ENCODE assay signal across 11 cellular contexts in genomic region chr1:16248007-16248436, GRCh38. TPM values are rescaled to one million over a fixed set of nuclear protein-coding genes. Genes with fewer than 3 reads are reported as not detected.
DNase-seq lines count a peak whose midpoint lies in the region; ATAC-seq and TF ChIP-seq lines count a peak whose summit lies in the region.
"Had no signal": no experiment of that assay in that cellular context is flagged by ENCODE, and none has a peak within 500 bp of the region (broad histone marks: within the 10 kb centered on the region; RNA-seq: fewer than 3 reads in every experiment).

No MANE protein-coding gene starts in this region.

- no peak overlapping the region for H4K8ac ChIP-seq in trophoblast cell (ENCODE audit: low read depth, low read length)

- no peak overlapping the region for H4K12ac ChIP-seq in trophoblast cell (ENCODE audit: low read depth, low read length)

- H3K4me3 Mint-ChIP-seq in natural killer cell: no peak overlapping the region
- H3K4me3 Mint-ChIP-seq in natural killer cell treated with Interleukin-12 subunit alpha and Interleukin-12 subunit beta and Interleukin-15 and Interleukin-18, amount 100 ng/mL, for 72 hours: no peak overlapping the region
- H3K4me3 Mint-ChIP-seq: activated CD4-positive, alpha-beta memory T cell treated with anti-CD3 and anti-CD28 coated beads for 36 hours; CD4-positive, CD25-positive, alpha-beta regulatory T cell had no signal

- H4K91ac ChIP-seq in trophoblast cell (ENCODE audit: low read depth, low read length): no peak overlapping the region

- H3K27me3 Mint-ChIP-seq in natural killer cell (ENCODE audit: low read depth in 2 of 2): no peaks in the 10 kb centered on the region
- no peaks in the 10 kb centered on the region for H3K27me3 Mint-ChIP-seq in natural killer cell treated with Interleukin-12 subunit alpha and Interleukin-12 subunit beta and Interleukin-15 and Interleukin-18, amount 100 ng/mL, for 72 hours
- H3K27me3 Mint-ChIP-seq: activated CD4-positive, alpha-beta memory T cell treated with anti-CD3 and anti-CD28 coated beads for 36 hours; CD4-positive, CD25-positive, alpha-beta regulatory T cell had no signal

- ATAC-seq in natural killer cell (no peak), HG02870 (IDR thresholded peaks at IDR 0.05; ENCODE audit: unreplicated experiment) (no peak), GM21526 (IDR thresholded peaks at IDR 0.05; ENCODE audit: low FRiP score, unreplicated experiment) (no peak)
- ATAC-seq in natural killer cell treated with Interleukin-12 subunit alpha and Interleukin-12 subunit beta and Interleukin-15 and Interleukin-18, amount 100 ng/mL, for 72 hours: no peak

- peaks cover 11 to 21% of the 10 kb centered on the region in 2 donors for H3K4me1 Mint-ChIP-seq in natural killer cell
- peaks cover 11 to 14% of the 10 kb centered on the region in 2 donors for H3K4me1 Mint-ChIP-seq in natural killer cell treated with Interleukin-12 subunit alpha and Interleukin-12 subunit beta and Interleukin-15 and Interleukin-18, amount 100 ng/mL, for 72 hours (ENCODE audit: low read depth in 2 of 2)

- H2AFZ ChIP-seq in trophoblast cell (ENCODE audit: insufficient read depth, low read length, poor library complexity): no peak overlapping the region

- peaks cover 30% of the 10 kb centered on the region for H3K36me3 ChIP-seq in ectodermal cell (ENCODE audit: control insufficient read depth, insufficient read depth, low read length)
- H3K36me3 ChIP-seq in trophoblast cell (ENCODE audit: control insufficient read depth in 1 of 2, insufficient read depth in 2 of 2, low read length in 2 of 2): peaks cover 17 to 24% of the 10 kb centered on the region in 2 experiments

- no peaks in the 10 kb centered on the region for H3K36me3 Mint-ChIP-seq in natural killer cell
- H3K36me3 Mint-ChIP-seq in natural killer cell treated with Interleukin-12 subunit alpha and Interleukin-12 subunit beta and Interleukin-15 and Interleukin-18, amount 100 ng/mL, for 72 hours: no peaks in the 10 kb centered on the region

- no peaks in the 10 kb centered on the region for H3K79me1 ChIP-seq in trophoblast cell (ENCODE audit: low read length)

- H3K14ac ChIP-seq in trophoblast cell (ENCODE audit: low read length): no peak overlapping the region

- H3K27ac ChIP-seq in ectodermal cell (ENCODE audit: insufficient read depth, low read depth, low read length, poor library complexity, severe bottlenecking) (peak overlapping the region; percentile 26), trophoblast cell (ENCODE audit: low read depth, low read length) (no peak overlapping the region)

- WGBS in ectodermal cell, 2 experiments: 93 to 94% methylated on average over 8 of the region's 8 CpGs
- WGBS in trophoblast cell (ENCODE audit: extremely low coverage, insufficient coverage, insufficient read length): no CpG with 5 or more reads among the region's 8 CpGs

- intact Hi-C loops in natural killer cell (cut with micrococcal nuclease): no loop called here

- no peak overlapping the region for H2BK12ac ChIP-seq in trophoblast cell (ENCODE audit: low read length)

- H2AK5ac ChIP-seq in trophoblast cell (ENCODE audit: low read length): no peak overlapping the region

- no peak for DNase-seq in natural killer cell
- no peak for DNase-seq in natural killer cell treated with Interleukin-12 subunit alpha and Interleukin-12 subunit beta and Interleukin-15 and Interleukin-18, amount 100 ng/mL, for 72 hours (ENCODE audit: low spot score)
- DNase-seq in trophoblast cell: peak; percentile 22 to 27
- no peak for DNase-seq in KG1 (lab: John Stamatoyannopoulos, UW)
- no peak for DNase-seq in activated CD4-positive, alpha-beta T cell treated with anti-CD3 and anti-CD28 coated beads, Interleukin-2, amount 50 U/mL, for 1 hour
- DNase-seq: activated CD4-positive, alpha-beta memory T cell treated with anti-CD3 and anti-CD28 coated beads for 36 hours; CD4-positive, CD25-positive, alpha-beta regulatory T cell had no signal

- H2BK120ac ChIP-seq in trophoblast cell (ENCODE audit: insufficient read depth, low read length, poor library complexity): no peak overlapping the region

- no peak overlapping the region for H3K23ac ChIP-seq in trophoblast cell (ENCODE audit: low read length)

- H3K9me3 ChIP-seq in ectodermal cell (ENCODE audit: control insufficient read depth, low read length) (no peaks in the 10 kb centered on the region), trophoblast cell (ENCODE audit: insufficient read depth, low read depth, low read length) (no peaks in the 10 kb centered on the region)

- TF ChIP-seq CTCF in natural killer cell (IDR thresholded peaks at IDR 0.05): no peak

- peak overlapping the region; percentile 37 to 69 for H3K27ac Mint-ChIP-seq in natural killer cell
- peak overlapping the region in 1 of 2 donors; percentile 71 for H3K27ac Mint-ChIP-seq in natural killer cell treated with Interleukin-12 subunit alpha and Interleukin-12 subunit beta and Interleukin-15 and Interleukin-18, amount 100 ng/mL, for 72 hours

- no peak overlapping the region for H2BK5ac ChIP-seq in trophoblast cell (ENCODE audit: low read depth, low read length, poor library complexity)

- H3K27me3 ChIP-seq in ectodermal cell (ENCODE audit: control insufficient read depth, insufficient read depth, low read length, poor library complexity, severe bottlenecking) (no peaks in the 10 kb centered on the region), trophoblast cell (ENCODE audit: insufficient read depth, low read length) (no peaks in the 10 kb centered on the region)

- no peak overlapping the region for H3K4me2 ChIP-seq in trophoblast cell (ENCODE audit: low read length)

- no peaks in the 10 kb centered on the region for H3K79me2 ChIP-seq in trophoblast cell (ENCODE audit: control insufficient read depth, insufficient read depth, low read length, poor library complexity)

- no peak overlapping the region for H3K4ac ChIP-seq in trophoblast cell (ENCODE audit: low read depth, low read length)

- no peak overlapping the region for H3K9ac ChIP-seq in trophoblast cell (ENCODE audit: low read length)

- no peak overlapping the region for H3K4me3 ChIP-seq in ectodermal cell (ENCODE audit: insufficient read depth, low read depth, low read length)
- no peak overlapping the region for H3K4me3 ChIP-seq in trophoblast cell (ENCODE audit: low read depth, low read length)

- H3K4me1 ChIP-seq in ectodermal cell (ENCODE audit: control insufficient read depth, insufficient read depth, low read length): no peaks in the 10 kb centered on the region
- H3K4me1 ChIP-seq in trophoblast cell (ENCODE audit: control insufficient read depth in 1 of 2, insufficient read depth in 2 of 2, low read length in 2 of 2): peaks cover 2 to 4% of the 10 kb centered on the region in 2 experiments

- H3K9me3 Mint-ChIP-seq in natural killer cell: no peaks in the 10 kb centered on the region
- no peaks in the 10 kb centered on the region for H3K9me3 Mint-ChIP-seq in natural killer cell treated with Interleukin-12 subunit alpha and Interleukin-12 subunit beta and Interleukin-15 and Interleukin-18, amount 100 ng/mL, for 72 hours
- H3K9me3 Mint-ChIP-seq: activated CD4-positive, alpha-beta memory T cell treated with anti-CD3 and anti-CD28 coated beads for 36 hours; CD4-positive, CD25-positive, alpha-beta regulatory T cell had no signal

- H3K18ac ChIP-seq in trophoblast cell (ENCODE audit: low read length): no peak overlapping the region

RNA-seq across cellular contexts. Expression of gene CPLANE2, which starts 11.0 kb away (rescaled TPM):
- total RNA-seq in natural killer cell: 10 to 100 TPM in 1 of 3 donors, 1 to 10 TPM in 2; 7.6 to 10.8 (median 8.3) TPM
- 1 to 10 TPM; 3.2 to 3.8 TPM for total RNA-seq in natural killer cell treated with Interleukin-12 subunit alpha and Interleukin-12 subunit beta and Interleukin-15 and Interleukin-18, amount 100 ng/mL, for 72 hours
- polyA plus RNA-seq in ectodermal cell (2013, experiment 1 of 4): 10.1 TPM
- polyA plus RNA-seq in ectodermal cell (2013, experiment 2 of 4): 8.9 TPM
- 8.2 TPM for polyA plus RNA-seq in ectodermal cell (2013, experiment 3 of 4)
- 7.6 TPM for polyA plus RNA-seq in ectodermal cell (2013, experiment 4 of 4)
- 1.8 and 4.1 TPM in 2 replicates for polyA plus RNA-seq in trophoblast cell (2013)

RNA-seq across cellular contexts. Expression of gene ARHGEF19, which starts 35.6 kb away (rescaled TPM):
- 10 to 100 TPM; 14.6 to 18.9 (median 15.8) TPM for total RNA-seq in natural killer cell
- total RNA-seq in natural killer cell treated with Interleukin-12 subunit alpha and Interleukin-12 subunit beta and Interleukin-15 and Interleukin-18, amount 100 ng/mL, for 72 hours: 10 to 100 TPM; 13.0 to 14.0 TPM
- 19.8 TPM for polyA plus RNA-seq in ectodermal cell (2013, experiment 1 of 4)
- polyA plus RNA-seq in ectodermal cell (2013, experiment 2 of 4): 22.4 TPM
- 14.9 TPM for polyA plus RNA-seq in ectodermal cell (2013, experiment 3 of 4)
- polyA plus RNA-seq in ectodermal cell (2013, experiment 4 of 4): 15.8 TPM
- 10.9 and 12.8 TPM in 2 replicates for polyA plus RNA-seq in trophoblast cell (2013)
- total RNA-seq: HT1080 had no signal

Comparison
In these comparisons a context has a peak if more than half of its experiments do, and no peak if none do; other contexts are left out.
1. DNase-seq: peak in trophoblast cell (2 of 2); none in natural killer cell (single experiment), natural killer cell treated with Interleukin-12 subunit alpha and Interleukin-12 subunit beta and Interleukin-15 and Interleukin-18, amount 100 ng/mL, for 72 hours (single experiment), KG1 (single experiment) and activated CD4-positive, alpha-beta T cell treated with anti-CD3 and anti-CD28 coated beads, Interleukin-2, amount 50 U/mL, for 1 hour (single experiment).